25 cellular contexts compared by ENCODE assay signal in genomic region chrX:56757327-56757726, GRCh38. TPM values are rescaled to one million over a fixed set of nuclear protein-coding genes. Genes with fewer than 3 reads are reported as not detected.
DNase-seq lines count a peak whose midpoint lies in the region; ATAC-seq and TF ChIP-seq lines count a peak whose summit lies in the region.
"Had no signal": no experiment of that assay in that cellular context is flagged by ENCODE, and none has a peak within 500 bp of the region (broad histone marks: within the 10 kb centered on the region; RNA-seq: fewer than 3 reads in every experiment).

No MANE protein-coding gene starts in this region.

- H3K4me3 Mint-ChIP-seq in activated CD4-positive, alpha-beta T cell treated with anti-CD3 and anti-CD28 coated beads, Interleukin-2, amount 10 ng/mL, durations not matched to agents 7 days and 5 days: no peak overlapping the region
- H3K4me3 Mint-ChIP-seq in stimulated activated naive B cell treated with anti-CD40 and anti-IgM and Interleukin-4, amounts not matched to agents 10 μg/mL and 1 μg/mL and 100 μg/mL, for 72 hours: no peak overlapping the region
- H3K4me3 Mint-ChIP-seq: nephron had no signal

- H3K27me3 ChIP-seq in stomach (peaks cover 0 to 3% (median 0%) of the 10 kb centered on the region in 3 donors), PC-3 (ENCODE audit: low read length) (no peaks in the 10 kb centered on the region)
- H3K27me3 ChIP-seq: SJSA1, upper lobe of left lung had no signal

- no peaks in the 10 kb centered on the region for H3K79me2 ChIP-seq in PC-3 (ENCODE audit: low read length)

- peak overlapping the region; percentile 73 for H3K27ac Mint-ChIP-seq in activated CD4-positive, alpha-beta T cell treated with anti-CD3 and anti-CD28 coated beads, Interleukin-2, amount 10 ng/mL, durations not matched to agents 7 days and 5 days
- H3K27ac Mint-ChIP-seq in stimulated activated naive B cell treated with anti-CD40 and anti-IgM and Interleukin-4, amounts not matched to agents 10 μg/mL and 1 μg/mL and 100 μg/mL, for 72 hours: no peak overlapping the region
- H3K27ac Mint-ChIP-seq: nephron had no signal

- H3K9ac ChIP-seq in PC-3 (ENCODE audit: low read length): no peak overlapping the region
- H3K9ac ChIP-seq: BLaER1, KMS-11 had no signal

- peaks cover 24% of the 10 kb centered on the region for H3K36me3 Mint-ChIP-seq in activated CD4-positive, alpha-beta T cell treated with anti-CD3 and anti-CD28 coated beads, Interleukin-2, amount 10 ng/mL, durations not matched to agents 7 days and 5 days (ENCODE audit: low read depth)
- H3K36me3 Mint-ChIP-seq in stimulated activated naive B cell treated with anti-CD40 and anti-IgM and Interleukin-4, amounts not matched to agents 10 μg/mL and 1 μg/mL and 100 μg/mL, for 72 hours: peaks cover 17 to 20% of the 10 kb centered on the region in 2 donors

- TF ChIP-seq CTCF in stomach (IDR thresholded peaks at IDR 0.05): no peak
- no peak for TF ChIP-seq CTCF in PC-3 (conservative IDR thresholded peaks at IDR 0.05; ENCODE audit: low read depth, low read length)

- no TSS peak for BruUV-seq in PC-3 (replicated peaks; lab: Mats Ljungman, UMichigan)

- no peak overlapping the region for H3K4me3 ChIP-seq in stomach
- no peak overlapping the region for H3K4me3 ChIP-seq in PC-3 (ENCODE audit: low read length)
- H3K4me3 ChIP-seq: BLaER1, psoas muscle, SJSA1, upper lobe of left lung had no signal

- intact Hi-C loops in stomach (cut with DNase I; ENCODE audit: low total_unique reads) (no loop called here), PC-3 (cut with micrococcal nuclease) (no loop called here)

- H3K9me3 ChIP-seq in stomach: no peaks in the 10 kb centered on the region
- no peaks in the 10 kb centered on the region for H3K9me3 ChIP-seq in PC-3 (ENCODE audit: low read length)
- H3K9me3 ChIP-seq: BLaER1, psoas muscle, SJSA1, upper lobe of left lung had no signal

- no peak overlapping the region for H3K4me2 ChIP-seq in PC-3 (ENCODE audit: low read length)
- H3K4me2 ChIP-seq: BLaER1, KMS-11 had no signal

- H3K36me3 ChIP-seq in stomach: no peaks in the 10 kb centered on the region
- no peaks in the 10 kb centered on the region; the same call in none of the 2 replicates for H3K36me3 ChIP-seq in PC-3 (ENCODE audit: low read depth, low read length)
- H3K36me3 ChIP-seq: SJSA1, upper lobe of left lung had no signal

- no peak for DNase-seq in activated CD4-positive, alpha-beta T cell treated with anti-CD3 and anti-CD28 coated beads, Interleukin-2, amount 10 ng/mL, durations not matched to agents 7 days and 5 days
- DNase-seq in activated CD4-positive, alpha-beta T cell treated with anti-CD3 and anti-CD28 coated beads, Interleukin-2, amount 50 U/mL, for 4 hours: no peak
- no peak for DNase-seq in stimulated activated naive B cell treated with anti-CD40 and anti-IgM and Interleukin-4, amounts not matched to agents 10 μg/mL and 1 μg/mL and 100 μg/mL, for 72 hours
- no peak for DNase-seq in stomach
- DNase-seq in PC-3: no peak
- DNase-seq: amniotic stem cell; central memory CD4-positive, alpha-beta T cell; effector CD4-positive, alpha-beta T cell; GF-D8; head of caudate nucleus; mammary epithelial cell; NCI-H1092; psoas muscle; stimulated activated naive CD4-positive, alpha-beta T cell; upper lobe of left lung had no signal

- H2AFZ ChIP-seq in PC-3 (ENCODE audit: low read length): no peak overlapping the region

- H3F3A ChIP-seq in PC-3 (ENCODE audit: low read length, unreplicated experiment): no peaks in the 10 kb centered on the region

- ATAC-seq in GM21576 (IDR thresholded peaks at IDR 0.05; ENCODE audit: unreplicated experiment) (peak; percentile 41), HG03354 (IDR thresholded peaks at IDR 0.05; ENCODE audit: poor library complexity, severe bottlenecking, unreplicated experiment) (peak; percentile 53), GM21528 (IDR thresholded peaks at IDR 0.05; ENCODE audit: low FRiP score, unreplicated experiment) (no peak), PC-3 (no peak)
- ATAC-seq in stimulated activated naive B cell treated with anti-CD40 and anti-IgM and Interleukin-4, amounts not matched to agents 10 μg/mL and 1 μg/mL and 100 μg/mL, for 72 hours (replicated peaks): peak; percentile 64 to 71
- ATAC-seq: activated CD4-positive, CD25-positive, alpha-beta regulatory T cell treated with anti-CD3 and anti-CD28 coated beads, Interleukin-2, amount 50 U/mL, for 24 hours; HCT116; psoas muscle had no signal

- no peaks in the 10 kb centered on the region for H3K27me3 Mint-ChIP-seq in activated CD4-positive, alpha-beta T cell treated with anti-CD3 and anti-CD28 coated beads, Interleukin-2, amount 10 ng/mL, durations not matched to agents 7 days and 5 days
- H3K27me3 Mint-ChIP-seq in stimulated activated naive B cell treated with anti-CD40 and anti-IgM and Interleukin-4, amounts not matched to agents 10 μg/mL and 1 μg/mL and 100 μg/mL, for 72 hours: no peaks in the 10 kb centered on the region

- TF ChIP-seq EP300 in stomach (IDR thresholded peaks at IDR 0.05): no peak

- no peak overlapping the region for H3K27ac ChIP-seq in stomach
- no peak overlapping the region for H3K27ac ChIP-seq in PC-3 (ENCODE audit: low read length)
- H3K27ac ChIP-seq: 22Rv1, BLaER1, KMS-11, psoas muscle, SJSA1, upper lobe of left lung had no signal

- peaks cover 52% of the 10 kb centered on the region for H3K4me1 Mint-ChIP-seq in activated CD4-positive, alpha-beta T cell treated with anti-CD3 and anti-CD28 coated beads, Interleukin-2, amount 10 ng/mL, durations not matched to agents 7 days and 5 days
- peaks cover 24 to 45% of the 10 kb centered on the region in 2 donors for H3K4me1 Mint-ChIP-seq in stimulated activated naive B cell treated with anti-CD40 and anti-IgM and Interleukin-4, amounts not matched to agents 10 μg/mL and 1 μg/mL and 100 μg/mL, for 72 hours

- H4K20me1 ChIP-seq in PC-3 (ENCODE audit: low read length): no peaks in the 10 kb centered on the region

- no peak for TF ChIP-seq POLR2A in stomach (IDR thresholded peaks at IDR 0.05)

- WGBS in stomach, 5 donors: 68 to 95% (median 88%) methylated on average over 7 of the region's 7 CpGs

- H3K9me2 ChIP-seq in PC-3 (replicated peaks; ENCODE audit: low read length): no peaks in the 10 kb centered on the region

- H3K4me1 ChIP-seq in stomach (peaks cover 0 to 4% (median 0%) of the 10 kb centered on the region in 4 donors), PC-3 (ENCODE audit: insufficient read depth, low read length) (no peaks in the 10 kb centered on the region)
- H3K4me1 ChIP-seq: psoas muscle, SJSA1, upper lobe of left lung had no signal

- CTCF ChIA-PET in activated CD4-positive, alpha-beta T cell treated with anti-CD3 and anti-CD28 coated beads, Interleukin-2, amount 10 ng/mL, durations not matched to agents 7 days and 5 days (lab: Charles Lee): interaction anchor here (0.6 kb wide), 1 partner anchor 221 kb away, joined by 3 read pairs; no protein-coding TSS in a partner anchor
- CTCF ChIA-PET in PC-3 (lab: Charles Lee): no interaction called here

- H3K9me3 Mint-ChIP-seq in activated CD4-positive, alpha-beta T cell treated with anti-CD3 and anti-CD28 coated beads, Interleukin-2, amount 10 ng/mL, durations not matched to agents 7 days and 5 days: no peaks in the 10 kb centered on the region
- peaks cover 0 to 4% of the 10 kb centered on the region in 2 donors for H3K9me3 Mint-ChIP-seq in stimulated activated naive B cell treated with anti-CD40 and anti-IgM and Interleukin-4, amounts not matched to agents 10 μg/mL and 1 μg/mL and 100 μg/mL, for 72 hours

- POLR2A ChIA-PET in activated CD4-positive, alpha-beta T cell treated with anti-CD3 and anti-CD28 coated beads, Interleukin-2, amount 10 ng/mL, durations not matched to agents 7 days and 5 days (lab: Charles Lee): no interaction called here
- POLR2A ChIA-PET in PC-3 (lab: Charles Lee; ENCODE audit: unreplicated experiment): no interaction called here

RNA-seq across cellular contexts. Expression of gene NBDY, which starts 28.3 kb away (rescaled TPM):
- total RNA-seq in activated CD4-positive, alpha-beta T cell treated with anti-CD3 and anti-CD28 coated beads, Interleukin-2, amount 10 ng/mL, durations not matched to agents 7 days and 5 days: 10 to 100 TPM; 41.1 to 44.2 TPM
- 10 to 100 TPM in 2 of 5 donors, 1 to 10 TPM in 2, not detected in 1; 5.7 to 46.6 (median 13.2) TPM for total RNA-seq in stomach
- polyA plus RNA-seq in stomach: 10 to 100 TPM; 16.5 to 33.3 (median 30.8) TPM
- total RNA-seq in PC-3 (2014; rRNA removed): 9.7 and 13.6 TPM in 2 replicates

Comparison
In these comparisons a context has a peak if more than half of its experiments do, and no peak if none do; other contexts are left out.
1. ATAC-seq: peak in GM21576 (single experiment), HG03354 (single experiment) and stimulated activated naive B cell treated with anti-CD40 and anti-IgM and Interleukin-4, amounts not matched to agents 10 μg/mL and 1 μg/mL and 100 μg/mL, for 72 hours (2 of 2); none in GM21528 (single experiment) and PC-3 (single experiment).